In the genomic region with DNA sequence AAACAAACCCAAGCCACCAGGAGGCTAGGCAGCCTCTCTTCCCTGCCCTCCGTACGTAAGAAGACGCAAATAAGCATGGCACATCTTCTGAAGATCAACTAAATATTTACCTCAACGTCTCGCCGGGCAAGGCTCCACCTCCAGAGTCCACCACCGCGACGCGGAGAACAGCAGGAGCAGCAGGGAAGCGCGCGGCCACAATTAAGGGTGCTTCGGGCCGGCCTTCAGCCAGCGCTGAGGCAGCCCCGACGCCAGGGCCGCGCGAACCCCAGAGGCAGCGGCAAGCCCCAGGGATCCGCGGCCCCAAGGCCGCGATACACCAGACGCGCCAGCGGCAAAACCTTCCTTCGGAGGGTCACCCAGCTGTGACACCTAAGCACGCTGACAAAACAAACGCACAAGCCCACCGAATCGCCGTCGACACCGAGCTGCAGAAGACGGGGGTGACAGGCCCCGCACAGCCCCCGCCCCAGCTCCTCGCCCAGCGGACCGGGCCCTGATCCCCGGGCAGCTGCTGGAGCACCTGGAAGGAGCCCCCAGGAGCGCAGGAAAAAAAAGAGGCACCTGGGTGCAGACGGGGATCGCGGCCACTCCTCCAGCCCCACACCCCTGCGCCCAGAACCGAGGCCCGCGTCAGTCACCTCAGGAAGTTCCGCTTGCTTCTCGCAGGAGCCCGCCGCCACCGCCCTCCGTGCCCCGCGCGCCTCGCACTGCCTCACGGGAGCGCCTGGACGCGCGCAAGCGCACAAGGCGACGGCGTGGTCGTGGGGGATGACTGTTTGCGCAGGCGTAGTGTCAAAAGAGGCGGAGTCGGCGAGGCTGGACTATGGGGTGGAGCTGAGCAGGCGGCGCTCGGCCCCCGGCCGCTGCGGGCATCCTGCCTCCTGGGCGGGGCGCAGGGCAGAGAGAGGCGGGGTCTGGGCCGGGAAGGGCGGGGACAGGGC, we compare ENCODE assay signal across 8 cellular contexts. TPM values are rescaled to one million over a fixed set of nuclear protein-coding genes. Genes with fewer than 3 reads are reported as not detected.
A peak's percentile ranks its signal among the peaks of the same experiment; 100 is the strongest.
DNase-seq lines count a peak whose midpoint lies in the region; ATAC-seq and TF ChIP-seq lines count a peak whose summit lies in the region.

A gene with protein sequence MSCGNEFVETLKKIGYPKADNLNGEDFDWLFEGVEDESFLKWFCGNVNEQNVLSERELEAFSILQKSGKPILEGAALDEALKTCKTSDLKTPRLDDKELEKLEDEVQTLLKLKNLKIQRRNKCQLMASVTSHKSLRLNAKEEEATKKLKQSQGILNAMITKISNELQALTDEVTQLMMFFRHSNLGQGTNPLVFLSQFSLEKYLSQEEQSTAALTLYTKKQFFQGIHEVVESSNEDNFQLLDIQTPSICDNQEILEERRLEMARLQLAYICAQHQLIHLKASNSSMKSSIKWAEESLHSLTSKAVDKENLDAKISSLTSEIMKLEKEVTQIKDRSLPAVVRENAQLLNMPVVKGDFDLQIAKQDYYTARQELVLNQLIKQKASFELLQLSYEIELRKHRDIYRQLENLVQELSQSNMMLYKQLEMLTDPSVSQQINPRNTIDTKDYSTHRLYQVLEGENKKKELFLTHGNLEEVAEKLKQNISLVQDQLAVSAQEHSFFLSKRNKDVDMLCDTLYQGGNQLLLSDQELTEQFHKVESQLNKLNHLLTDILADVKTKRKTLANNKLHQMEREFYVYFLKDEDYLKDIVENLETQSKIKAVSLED (minus strand): TSS at position 712 of the 944 bp plus-strand sequence. CDS start 1,175 bp downstream, outside the sequence.
A gene (minus strand): TSS at position 712 of the 944 bp plus-strand sequence. CDS start 12,890 bp downstream, outside the sequence.

- H3K4me3 ChIP-seq in right atrium auricular region = peak within 1 kb of the TSS; percentile 79 to 81
- H3K4me3 ChIP-seq in uterus = peak within 1 kb of the TSS; percentile 80 to 87

- H3K27ac ChIP-seq in angular gyrus (ENCODE audit: low read depth, low read length) (peak within 1 kb of the TSS; percentile 31), right atrium auricular region (peak within 1 kb of the TSS; percentile 67 to 75), uterus (peak within 1 kb of the TSS; percentile 57 to 77)

- H3K4me1 ChIP-seq in right atrium auricular region (peaks cover 0 to 56% of the 10 kb centered on the region in 2 donors), uterus (peaks cover 8 to 12% of the 10 kb centered on the region in 2 donors)

- intact Hi-C loops in uterus (cut with DNase I; ENCODE audit: low total_unique reads) = no loop called here

- ATAC-seq in HG02870 (IDR thresholded peaks at IDR 0.05; ENCODE audit: unreplicated experiment) = peak; percentile 89

- TF ChIP-seq CTCF in GM13977 (IDR thresholded peaks at IDR 0.05; ENCODE audit: extremely low read depth, insufficient read depth, missing control alignments) = no peak
- no peak for TF ChIP-seq CTCF in right atrium auricular region (IDR thresholded peaks at IDR 0.05)
- peak in 1 of 4 experiments; percentile 38 for TF ChIP-seq CTCF in uterus (IDR thresholded peaks at IDR 0.05)

- H3K36me3 ChIP-seq in right atrium auricular region (no peaks in the 10 kb centered on the region), uterus (no peaks in the 10 kb centered on the region)

- in situ Hi-C loops in GM13977 (cut with MboI; ENCODE audit: low pct_unique_long_range_greater_than_20kb, low sequenced_read_pairs, unreplicated experiment) = no loop called here

- no peaks in the 10 kb centered on the region for H3K27me3 ChIP-seq in right atrium auricular region
- no peaks in the 10 kb centered on the region for H3K27me3 ChIP-seq in uterus

- H3K9me3 ChIP-seq in right atrium auricular region (no peaks in the 10 kb centered on the region), uterus (no peaks in the 10 kb centered on the region)

- peak; percentile 69 to 83 for TF ChIP-seq POLR2A in uterus (IDR thresholded peaks at IDR 0.05)

- peak; percentile 100 for DNase-seq in GM13977 (ENCODE audit: low spot score)
- peak; percentile 93 for DNase-seq in NCI-H146 treated with DMSO at 0.1 percent for 48 hours (lab: John Stamatoyannopoulos, UW; ENCODE audit: unreplicated experiment)
- peak; percentile 98 to 99 (median 98) for DNase-seq in T-helper 1 cell
- DNase-seq in right atrium auricular region (ENCODE audit: low spot score) = peak; percentile 97
- DNase-seq in putamen (ENCODE audit: low spot score) = peak; percentile 96
- peak; percentile 98 to 99 for DNase-seq in uterus

RNA-seq across cellular contexts. Expression of the first gene that starts in this region (rescaled TPM):
- total RNA-seq in right atrium auricular region (1 to 10 TPM; 3.7 to 4.1 TPM), uterus (10 to 100 TPM in 3 of 4 donors, 1 to 10 TPM in 1; 7.4 to 29.9 (median 14.2) TPM)

RNA-seq across cellular contexts. Expression of the second gene that starts in this region (rescaled TPM):
- 1 to 10 TPM; 1.3 to 2.8 TPM for total RNA-seq in right atrium auricular region
- 1 to 10 TPM in 2 of 4 donors, under 1 TPM in 1, not detected in 1; 0.26 to 5.8 (median 5.5) TPM for total RNA-seq in uterus

Comparison
In these comparisons a context has a peak if more than half of its experiments do, and no peak if none do; other contexts are left out.
1. Peak in every context shown above with its lines: DNase-seq, ATAC-seq, H3K4me3 ChIP-seq and H3K27ac ChIP-seq.